In genomic region chr16:69110406-69110805, GRCh38 we compare ENCODE assay signal across 28 cellular contexts. TPM values are rescaled to one million over a fixed set of nuclear protein-coding genes. Genes with fewer than 3 reads are reported as not detected.
"Had no signal": no experiment of that assay in that cellular context is flagged by ENCODE, and none has a peak within 500 bp of the region (broad histone marks: within the 10 kb centered on the region; RNA-seq: fewer than 3 reads in every experiment).

No MANE protein-coding gene starts in this region.

- H3K9me3 ChIP-seq: body of pancreas, esophagus muscularis mucosa, heart right ventricle, ovary, prostate gland, stomach, thyroid gland, upper lobe of left lung had no signal

- H3K27ac Mint-ChIP-seq: activated CD8-positive, alpha-beta memory T cell treated with anti-CD3 and anti-CD28 coated beads, Interleukin-2, amount 10 ng/mL, durations not matched to agents 7 days and 5 days; activated CD8-positive, alpha-beta T cell treated with anti-CD3 and anti-CD28 coated beads, Interleukin-2, amount 10 ng/mL, durations not matched to agents 7 days and 5 days; activated naive CD8-positive, alpha-beta T cell; activated T-cell treated with anti-CD3 and anti-CD28 coated beads, Interleukin-2, amount 50 U/mL, for 72 hours; mesothelial cell of epicardium; naive B cell; nephron progenitor cell; stimulated activated naive B cell treated with anti-CD40 and anti-IgM and Interleukin-4, amounts not matched to agents 10 μg/mL and 1 μg/mL and 100 μg/mL, for 72 hours; T-helper 17 cell had no signal

- H3K27me3 ChIP-seq: body of pancreas, ovary, thyroid gland had no signal

- DNase-seq: activated CD4-positive, alpha-beta T cell treated with anti-CD3 and anti-CD28 coated beads for 1 hour; activated CD4-positive, alpha-beta T cell treated with anti-CD3 and anti-CD28 coated beads, Interleukin-2, amount 50 U/mL, for 1 hour; activated CD8-positive, alpha-beta memory T cell treated with anti-CD3 and anti-CD28 coated beads, Interleukin-2, amount 10 ng/mL, durations not matched to agents 7 days and 5 days; activated CD8-positive, alpha-beta T cell treated with anti-CD3 and anti-CD28 coated beads, Interleukin-2, amount 10 ng/mL, durations not matched to agents 7 days and 5 days; activated effector memory CD4-positive, alpha-beta T cell treated with Interleukin-2 at 50 U/mL for 16 hours; activated naive CD4-positive, alpha-beta T cell treated with Interleukin-2 at 50 U/mL for 16 hours; activated T-cell treated with anti-CD3 and anti-CD28 coated beads, Interleukin-2, amount 50 U/mL, for 72 hours; body of pancreas; cortex of kidney; foreskin melanocyte; heart right ventricle; naive B cell; nephron progenitor cell; stimulated activated CD4-positive, alpha-beta T cell treated with anti-CD3 and anti-CD28 coated beads, Interleukin-15, amount 100 ng/mL, for 24 hours; stimulated activated CD4-positive, alpha-beta T cell treated with anti-CD3 and anti-CD28 coated beads, Interleukin-2, amount 100 ng/mL, for 24 hours; stimulated activated naive B cell treated with anti-CD40 and anti-IgM and Interleukin-4, amounts not matched to agents 10 μg/mL and 1 μg/mL and 100 μg/mL, for 72 hours; stomach; T-helper 17 cell; T1000; thyroid gland; upper lobe of left lung had no signal

- H3K4me3 Mint-ChIP-seq: activated CD8-positive, alpha-beta memory T cell treated with anti-CD3 and anti-CD28 coated beads, Interleukin-2, amount 10 ng/mL, durations not matched to agents 7 days and 5 days; activated CD8-positive, alpha-beta T cell treated with anti-CD3 and anti-CD28 coated beads, Interleukin-2, amount 10 ng/mL, durations not matched to agents 7 days and 5 days; activated naive CD8-positive, alpha-beta T cell; activated T-cell treated with anti-CD3 and anti-CD28 coated beads, Interleukin-2, amount 50 U/mL, for 72 hours; mesothelial cell of epicardium; nephron progenitor cell; stimulated activated naive B cell treated with anti-CD40 and anti-IgM and Interleukin-4, amounts not matched to agents 10 μg/mL and 1 μg/mL and 100 μg/mL, for 72 hours; T-helper 17 cell had no signal

- H3K4me3 ChIP-seq: body of pancreas, cardiac muscle cell, esophagus muscularis mucosa, heart right ventricle, ovary, prostate gland, smooth muscle cell, stomach, thyroid gland, upper lobe of left lung had no signal

- ATAC-seq: activated CD8-positive, alpha-beta memory T cell treated with anti-CD3 and anti-CD28 coated beads, Interleukin-2, amount 10 ng/mL, durations not matched to agents 7 days and 5 days; activated CD8-positive, alpha-beta T cell treated with anti-CD3 and anti-CD28 coated beads, Interleukin-2, amount 10 ng/mL, durations not matched to agents 7 days and 5 days; activated T-cell treated with anti-CD3 and anti-CD28 coated beads, Interleukin-2, amount 50 U/mL, for 72 hours; body of pancreas; heart right ventricle; stimulated activated naive B cell treated with anti-CD40 and anti-IgM and Interleukin-4, amounts not matched to agents 10 μg/mL and 1 μg/mL and 100 μg/mL, for 72 hours; T-helper 17 cell had no signal

- H3K9me3 Mint-ChIP-seq: activated T-cell treated with anti-CD3 and anti-CD28 coated beads, Interleukin-2, amount 50 U/mL, for 72 hours; mesothelial cell of epicardium; naive B cell; nephron progenitor cell; stimulated activated naive B cell treated with anti-CD40 and anti-IgM and Interleukin-4, amounts not matched to agents 10 μg/mL and 1 μg/mL and 100 μg/mL, for 72 hours had no signal

- H3K36me3 Mint-ChIP-seq: activated CD8-positive, alpha-beta memory T cell treated with anti-CD3 and anti-CD28 coated beads, Interleukin-2, amount 10 ng/mL, durations not matched to agents 7 days and 5 days had no signal

- H3K27ac ChIP-seq: body of pancreas, cardiac muscle cell, esophagus muscularis mucosa, heart right ventricle, ovary, prostate gland, stomach, upper lobe of left lung had no signal

- H3K36me3 ChIP-seq: cardiac muscle cell, ovary, prostate gland had no signal

- H3K4me2 ChIP-seq: smooth muscle cell had no signal

RNA-seq across cellular contexts. Expression of gene HAS3, which starts 5.0 kb away (rescaled TPM):
- polyA plus RNA-seq: cardiac muscle cell had no signal
